ENCODE assay signal across 16 cellular contexts in the genomic region with DNA sequence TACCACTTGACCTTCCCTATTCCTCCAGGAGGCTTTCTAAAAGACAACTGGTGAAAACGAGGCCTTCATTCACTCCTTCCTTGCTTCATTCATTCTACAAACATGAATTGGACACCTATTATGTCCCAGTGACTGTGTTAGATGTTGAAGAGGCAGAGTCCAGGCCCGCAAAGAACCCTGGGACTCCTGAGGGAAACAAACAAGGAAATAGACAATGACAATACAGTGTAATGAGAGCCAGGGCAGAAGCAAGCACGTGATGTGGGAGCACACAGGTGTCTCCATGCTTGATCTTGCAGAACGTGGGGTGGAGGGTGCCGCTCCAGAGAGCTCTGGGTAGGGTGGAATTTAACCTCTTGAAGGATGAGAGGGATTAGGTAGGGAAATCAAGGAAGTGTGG.
"Had no signal": no experiment of that assay in that cellular context is flagged by ENCODE, and none has a peak within 500 bp of the region (broad histone marks: within the 10 kb centered on the region; RNA-seq: fewer than 3 reads in every experiment).

No MANE protein-coding gene starts in this region.

- H3K36me3 ChIP-seq: adrenal gland, cardiac muscle cell, gastrocnemius medialis, heart right ventricle, transverse colon, vagina had no signal

- H3K27me3 Mint-ChIP-seq: naive B cell had no signal

- H3K4me3 ChIP-seq: adrenal gland, cardiac muscle cell, gastrocnemius medialis, heart right ventricle, transverse colon, vagina had no signal

- H3K27me3 ChIP-seq: adrenal gland, cardiac muscle cell, gastrocnemius medialis, heart right ventricle, transverse colon, vagina had no signal

- DNase-seq: activated naive CD4-positive, alpha-beta T cell treated with anti-CD3 and anti-CD28 coated beads for 36 hours; adrenal gland; erythroblast; gastrocnemius medialis; heart right ventricle; midbrain; naive B cell; retina; stimulated activated CD4-positive, alpha-beta T cell treated with anti-CD3 and anti-CD28 coated beads, Interleukin-4, amount 100 ng/mL, for 1 hour; stimulated activated naive CD4-positive, alpha-beta T cell; substantia nigra; transverse colon had no signal

- H3K4me3 Mint-ChIP-seq: activated naive CD4-positive, alpha-beta T cell treated with anti-CD3 and anti-CD28 coated beads for 36 hours; naive B cell had no signal

- H3K36me3 Mint-ChIP-seq: naive B cell had no signal

- H3K9me3 Mint-ChIP-seq: activated naive CD4-positive, alpha-beta T cell treated with anti-CD3 and anti-CD28 coated beads for 36 hours had no signal

- H3K9me3 ChIP-seq: adrenal gland, gastrocnemius medialis, heart right ventricle, transverse colon, vagina had no signal

- ATAC-seq: activated CD4-positive, CD25-positive, alpha-beta regulatory T cell treated with anti-CD3 and anti-CD28 coated beads, Interleukin-2, amount 50 U/mL, for 24 hours; gastrocnemius medialis; heart right ventricle; left lobe of liver had no signal

- H3K27ac Mint-ChIP-seq: activated naive CD4-positive, alpha-beta T cell treated with anti-CD3 and anti-CD28 coated beads for 36 hours had no signal

- H3K27ac ChIP-seq: adrenal gland, cardiac muscle cell, gastrocnemius medialis, heart right ventricle, transverse colon, vagina had no signal

- H3K4me1 ChIP-seq: gastrocnemius medialis had no signal
